Comparison of ENCODE assay signal across 1 cellular context in the genomic region with DNA sequence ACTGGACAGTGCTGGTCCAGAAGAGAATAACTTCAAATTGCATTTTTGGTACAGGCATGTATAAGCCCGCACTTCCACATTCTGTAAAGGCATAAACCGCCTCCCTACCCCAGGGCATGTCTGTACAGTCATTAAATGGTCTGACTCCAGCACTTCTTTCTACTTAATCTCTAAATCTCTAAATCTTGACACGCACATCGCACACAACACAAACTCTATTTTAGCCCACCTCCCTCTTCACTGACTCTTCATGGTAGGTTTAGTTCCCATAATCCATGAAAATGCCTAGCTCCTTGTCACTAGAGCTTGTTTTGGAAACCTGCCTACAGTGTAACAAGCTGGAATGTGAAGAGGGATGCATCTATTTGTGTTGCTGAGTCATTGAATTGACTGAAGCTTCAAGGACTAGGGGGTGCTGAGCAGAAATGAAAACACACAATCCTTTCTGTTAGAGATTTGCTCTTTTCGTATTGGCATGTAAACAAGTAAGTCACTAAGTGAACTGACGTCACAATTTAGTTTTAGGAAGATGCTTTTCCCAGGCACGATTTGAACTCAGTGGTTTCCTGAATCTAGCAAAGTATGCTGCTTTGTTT.
TF ChIP-seq lines count a peak whose summit lies in the region.

No MANE protein-coding gene starts in this region.

TF ChIP-seq in A549, 52 proteins besides CTCF, POLR2A, EP300 and RAD21 (continued from another document):
- TF ChIP-seq ATOH8 (CRISPR knock-in tag; IDR thresholded peaks at IDR 0.05; ENCODE audit: low read depth) (no peak), ESRRA (IDR thresholded peaks at IDR 0.05; ENCODE audit: borderline replicate concordance, low read length) (no peak), FOSL2 (IDR thresholded peaks at IDR 0.05) (peak; percentile 81), FOSL2 (CRISPR knock-in tag; IDR thresholded peaks at IDR 0.05) (peak; percentile 98), CBX8 (IDR thresholded peaks at IDR 0.05) (no peak), ZC3H11A (IDR thresholded peaks at IDR 0.05) (no peak), ZNF302 (CRISPR knock-in tag; IDR thresholded peaks at IDR 0.05) (no peak), BHLHE40 (IDR thresholded peaks at IDR 0.05; ENCODE audit: low read depth, low read length) (peak; percentile 21; the same call in 1 of the 2 replicates), RCOR1 (IDR thresholded peaks at IDR 0.05; ENCODE audit: low read depth, low read length) (no peak), KDM5A (IDR thresholded peaks at IDR 0.05) (no peak), TP53 (CRISPR knock-in tag; IDR thresholded peaks at IDR 0.05) (no peak), HDAC2 (IDR thresholded peaks at IDR 0.05) (no peak), HEYL (CRISPR knock-in tag; IDR thresholded peaks at IDR 0.05) (no peak), SMC3 (IDR thresholded peaks at IDR 0.05) (no peak), RNF2 (IDR thresholded peaks at IDR 0.05; ENCODE audit: borderline replicate concordance, low read depth) (no peak), ZSCAN20 (CRISPR knock-in tag; IDR thresholded peaks at IDR 0.05) (no peak), HOXB13 (CRISPR knock-in tag; IDR thresholded peaks at IDR 0.05; ENCODE audit: low read depth) (peak; percentile 58; the same call in 1 of the 2 replicates), FOSB (CRISPR knock-in tag; IDR thresholded peaks at IDR 0.05) (peak; percentile 49), POLR2AphosphoS2 (conservative IDR thresholded peaks at IDR 0.05; ENCODE audit: low read length) (no peak), TFCP2L1 (CRISPR knock-in tag; IDR thresholded peaks at IDR 0.05) (no peak), CHD2 (IDR thresholded peaks at IDR 0.05; ENCODE audit: low read length, partially characterized antibody) (no peak), USF2 (IDR thresholded peaks at IDR 0.05) (no peak), CEBPB (IDR thresholded peaks at IDR 0.05) (peak in 1 of 2 experiments; percentile 64; a peak in 2 of 4 replicates), MYC (IDR thresholded peaks at IDR 0.05; ENCODE audit: borderline replicate concordance, low read length) (peak; percentile 32; the same call in 1 of the 2 replicates), HOXB5 (CRISPR knock-in tag; IDR thresholded peaks at IDR 0.05) (0 out of 2 replicates have a peak, but pooled peaks have one; percentile 12), EHF (CRISPR knock-in tag; IDR thresholded peaks at IDR 0.05) (no peak), FOXS1 (CRISPR knock-in tag; IDR thresholded peaks at IDR 0.05) (peak; percentile 85), RFX5 (IDR thresholded peaks at IDR 0.05) (no peak), JUNB (IDR thresholded peaks at IDR 0.05) (peak; percentile 71), SREBF2 (IDR thresholded peaks at IDR 0.05) (no peak), KDM1A (IDR thresholded peaks at IDR 0.05; ENCODE audit: low read depth) (no peak), REST (IDR thresholded peaks at IDR 0.05) (no peak), RARB (CRISPR knock-in tag; IDR thresholded peaks at IDR 0.05) (no peak), JUN (IDR thresholded peaks at IDR 0.05) (peak in 1 of 2 experiments; percentile 31; a peak in 1 of 5 replicates), CHD4 (IDR thresholded peaks at IDR 0.05; ENCODE audit: borderline replicate concordance) (no peak), HMGXB4 (CRISPR knock-in tag; IDR thresholded peaks at IDR 0.05; ENCODE audit: borderline replicate concordance) (no peak), PHF8 (IDR thresholded peaks at IDR 0.05; ENCODE audit: borderline replicate concordance, low read depth) (no peak), BCL3 (IDR thresholded peaks at IDR 0.05) (peak; percentile 36; the same call in 1 of the 3 replicates), NR3C1 (IDR thresholded peaks at IDR 0.05) (no peak), GATA3 (IDR thresholded peaks at IDR 0.05; ENCODE audit: borderline replicate concordance) (peak; percentile 90)
- TF ChIP-seq, protein P1, sequence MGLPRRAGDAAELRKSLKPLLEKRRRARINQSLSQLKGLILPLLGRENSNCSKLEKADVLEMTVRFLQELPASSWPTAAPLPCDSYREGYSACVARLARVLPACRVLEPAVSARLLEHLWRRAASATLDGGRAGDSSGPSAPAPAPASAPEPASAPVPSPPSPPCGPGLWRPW (IDR thresholded peaks at IDR 0.05): no peak
- TF ChIP-seq, protein P2, sequence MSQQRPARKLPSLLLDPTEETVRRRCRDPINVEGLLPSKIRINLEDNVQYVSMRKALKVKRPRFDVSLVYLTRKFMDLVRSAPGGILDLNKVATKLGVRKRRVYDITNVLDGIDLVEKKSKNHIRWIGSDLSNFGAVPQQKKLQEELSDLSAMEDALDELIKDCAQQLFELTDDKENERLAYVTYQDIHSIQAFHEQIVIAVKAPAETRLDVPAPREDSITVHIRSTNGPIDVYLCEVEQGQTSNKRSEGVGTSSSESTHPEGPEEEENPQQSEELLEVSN (IDR thresholded peaks at IDR 0.05; ENCODE audit: borderline replicate concordance, low read depth): no peak
